In the genomic region with DNA sequence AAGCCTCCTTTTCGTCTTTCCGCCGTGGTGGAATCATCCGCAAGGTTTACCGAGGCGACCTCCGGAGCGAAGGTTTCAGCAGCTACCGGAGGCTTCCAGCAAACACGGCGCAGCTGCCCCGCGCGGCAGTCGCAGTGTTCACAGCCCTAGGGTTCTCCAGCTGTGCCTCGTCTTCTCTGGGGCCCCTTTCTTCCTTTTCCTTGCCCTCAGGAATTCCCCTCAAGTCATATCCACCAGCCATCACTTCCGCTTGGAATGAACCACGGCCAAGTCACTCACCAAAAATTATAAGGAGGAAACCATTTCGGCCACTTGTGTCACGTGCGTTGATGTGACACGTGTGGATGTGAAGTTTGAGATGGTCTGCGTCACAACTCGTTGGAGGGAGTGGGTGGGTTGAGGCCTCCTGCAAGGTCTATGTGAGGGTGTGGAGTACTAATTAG, we compare ENCODE assay signal across 8 cellular contexts. TPM values are rescaled to one million over a fixed set of nuclear protein-coding genes. Genes with fewer than 3 reads are reported as not detected.
DNase-seq lines count a peak whose midpoint lies in the region; ATAC-seq, FAIRE-seq and TF ChIP-seq lines count a peak whose summit lies in the region.

No MANE protein-coding gene starts in this region.

- H3K9me3 Mint-ChIP-seq in nephron progenitor cell (no peaks in the 10 kb centered on the region), type B pancreatic cell (no peaks in the 10 kb centered on the region)

- H4K20me1 ChIP-seq in endothelial cell of umbilical vein (replicated peaks; ENCODE audit: control insufficient read depth, extremely low read depth, insufficient read depth, low read length): no peaks in the 10 kb centered on the region

- peaks cover 29% of the 10 kb centered on the region for H3K79me2 ChIP-seq in endothelial cell of umbilical vein (ENCODE audit: control insufficient read depth, insufficient read depth, low read length)

- BruUV-seq in endothelial cell of umbilical vein (replicated peaks; lab: Mats Ljungman, UMichigan): TSS peak; percentile 91

- H3K36me3 ChIP-seq in endothelial cell of umbilical vein (ENCODE audit: control insufficient read depth in 2 of 2, extremely low read depth in 1 of 2, insufficient read depth in 2 of 2, low read length in 2 of 2): no peaks in the 10 kb centered on the region

- peak; percentile 83 for DNase-seq in endothelial cell of umbilical vein (ENCODE audit: low read depth, low spot score)
- no peak for DNase-seq in nephron progenitor cell
- no peak for DNase-seq in type B pancreatic cell (ENCODE audit: extremely low spot score, unreplicated experiment)
- DNase-seq in germinal center (ENCODE audit: low spot score): no peak
- DNase-seq in NCI-H128 (lab: John Stamatoyannopoulos, UW; ENCODE audit: unreplicated experiment): no peak

- no peaks in the 10 kb centered on the region for H3K9me3 ChIP-seq in endothelial cell of umbilical vein (replicated peaks; ENCODE audit: control insufficient read depth, insufficient read depth, low read length)

- POLR2A ChIA-PET in endothelial cell of umbilical vein (lab: Charles Lee): interaction anchor here (0.7 to 1.6 kb wide), 4 partner anchors 16 to 211 kb away, joined by 3 to 4 read pairs (median 3); no protein-coding TSS in a partner anchor

- no peaks in the 10 kb centered on the region for H3K9me1 ChIP-seq in endothelial cell of umbilical vein (replicated peaks; ENCODE audit: control insufficient read depth, extremely low read depth, insufficient read depth, low read length)

- peaks cover 23% of the 10 kb centered on the region for H3K4me1 ChIP-seq in endothelial cell of umbilical vein (ENCODE audit: control insufficient read depth, extremely low read depth, insufficient read depth, low read length)

- peak overlapping the region; percentile 47 for H3K4me2 ChIP-seq in endothelial cell of umbilical vein (ENCODE audit: insufficient read depth, low read length)

- TF ChIP-seq POLR2A in endothelial cell of umbilical vein (IDR thresholded peaks at IDR 0.05; ENCODE audit: low read depth, low read length): no peak

- peak overlapping the region; percentile 55 for H3K4me3 ChIP-seq in WI38 (ENCODE audit: low read depth, low read length)
- peak overlapping the region in 2 of 3 experiments; percentile 22 to 32 for H3K4me3 ChIP-seq in endothelial cell of umbilical vein (replicated peaks in 1 of 3; ENCODE audit: insufficient read depth in 1 of 3, low read depth in 1 of 3, low read length in 3 of 3)

- CTCF ChIA-PET in endothelial cell of umbilical vein (lab: Charles Lee): interaction anchor here (0.8 to 10.7 kb wide), 11 partner anchors 15 to 288 kb away, joined by 3 to 802 read pairs (median 10); a partner anchor contains a TSS

- no peak for TF ChIP-seq CTCF in WI38 (IDR thresholded peaks at IDR 0.05; ENCODE audit: low read depth, low read length)
- no peak for TF ChIP-seq CTCF in endothelial cell of umbilical vein (IDR thresholded peaks at IDR 0.05; ENCODE audit: extremely low read depth in 1 of 2, insufficient read depth in 1 of 2, low read depth in 1 of 2, low read length in 2 of 2)
- no peak for TF ChIP-seq CTCF in nephron progenitor cell (IDR thresholded peaks at IDR 0.05)
- peak; percentile 28 for TF ChIP-seq CTCF in type B pancreatic cell (conservative IDR thresholded peaks at IDR 0.05)

- H3K4me3 Mint-ChIP-seq in nephron progenitor cell (peak overlapping the region; percentile 77), type B pancreatic cell (peak overlapping the region; percentile 86)

- H3K27me3 ChIP-seq in endothelial cell of umbilical vein (ENCODE audit: control insufficient read depth in 2 of 2, insufficient read depth in 2 of 2, low read length in 2 of 2): no peaks in the 10 kb centered on the region

- H3K27me3 Mint-ChIP-seq in nephron progenitor cell (ENCODE audit: low read depth, poor library complexity) (peaks cover 24% of the 10 kb centered on the region), type B pancreatic cell (peaks cover 16% of the 10 kb centered on the region)

- dilution Hi-C loops in endothelial cell of umbilical vein (cut with MboI; ENCODE audit: extremely low pct_ligation_motif_present, low sequenced_read_pairs): loop anchor here (25.0 kb wide), 1 partner anchor 93 kb away; no protein-coding TSS in a partner anchor

- H3K27ac Mint-ChIP-seq in nephron progenitor cell (no peak overlapping the region), type B pancreatic cell (peak overlapping the region; percentile 72)

- peak overlapping the region; percentile 78 for H2AFZ ChIP-seq in endothelial cell of umbilical vein (ENCODE audit: low read depth, low read length)

- H3K27ac ChIP-seq in endothelial cell of umbilical vein (ENCODE audit: insufficient read depth, low read depth, low read length): peak overlapping the region; percentile 91

- H3K4me1 Mint-ChIP-seq in nephron progenitor cell: peaks cover 47% of the 10 kb centered on the region
- peaks cover 23% of the 10 kb centered on the region for H3K4me1 Mint-ChIP-seq in type B pancreatic cell (ENCODE audit: unreplicated experiment)

- ATAC-seq in GM18868 (IDR thresholded peaks at IDR 0.05; ENCODE audit: unreplicated experiment) (peak; percentile 24), HG03025 (IDR thresholded peaks at IDR 0.05; ENCODE audit: low FRiP score, unreplicated experiment) (peak; percentile 31)

- H3K9ac ChIP-seq in endothelial cell of umbilical vein (replicated peaks; ENCODE audit: extremely low read depth, insufficient read depth, low read length): peak overlapping the region; percentile 87

- peak; percentile 83 for FAIRE-seq in endothelial cell of umbilical vein (lab: Jason Lieb, UNC)

- intact Hi-C loops in endothelial cell of umbilical vein (cut with micrococcal nuclease): loop anchor here (1.0 to 2.0 kb wide), 5 partner anchors 15 to 220 kb away; a partner anchor contains a TSS

- H3K36me3 Mint-ChIP-seq in nephron progenitor cell (ENCODE audit: low read depth) (no peaks in the 10 kb centered on the region), type B pancreatic cell (no peaks in the 10 kb centered on the region)

TF ChIP-seq in endothelial cell of umbilical vein, 7 proteins besides CTCF, POLR2A, EP300 and RAD21:
- peak; percentile 76 for TF ChIP-seq GATA2 (IDR thresholded peaks at IDR 0.05; ENCODE audit: insufficient read depth, insufficient read length, low read depth, low read length)
- TF ChIP-seq FOS (IDR thresholded peaks at IDR 0.05; ENCODE audit: borderline replicate concordance, insufficient read depth, low read length): peak; percentile 22
- TF ChIP-seq MYC (IDR thresholded peaks at IDR 0.05; ENCODE audit: low read depth, low read length): peak; percentile 65
- peak; percentile 65 for TF ChIP-seq POLR2AphosphoS5 (IDR thresholded peaks at IDR 0.05; ENCODE audit: insufficient read depth, low read depth, low read length)
- TF ChIP-seq EZH2 (IDR thresholded peaks at IDR 0.05; ENCODE audit: borderline replicate concordance, low read depth, low read length, severe bottlenecking): no peak
- no peak for TF ChIP-seq JUN (IDR thresholded peaks at IDR 0.05; ENCODE audit: borderline replicate concordance, insufficient read depth, insufficient read length, low read depth)
- TF ChIP-seq, protein P1, sequence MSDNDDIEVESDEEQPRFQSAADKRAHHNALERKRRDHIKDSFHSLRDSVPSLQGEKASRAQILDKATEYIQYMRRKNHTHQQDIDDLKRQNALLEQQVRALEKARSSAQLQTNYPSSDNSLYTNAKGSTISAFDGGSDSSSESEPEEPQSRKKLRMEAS (IDR thresholded peaks at IDR 0.05; ENCODE audit: insufficient read depth, insufficient read length): peak; percentile 97

RNA-seq across cellular contexts. Expression of a gene that starts 0.6 kb away (rescaled TPM):
- total RNA-seq in endothelial cell of umbilical vein: 14.7 and 21.5 TPM in 2 replicates
- 8.3 and 9.1 TPM in 2 replicates for polyA plus RNA-seq in endothelial cell of umbilical vein
- 6.7 and 7.2 TPM in 2 replicates for polyA plus RNA-seq in endothelial cell of umbilical vein (2011; cell fraction: cytosol; rRNA removed)
- polyA plus RNA-seq in endothelial cell of umbilical vein (2011; cell fraction: nucleus; rRNA removed): 24.2 and 25.2 TPM in 2 replicates
- 7.8 and 8.7 TPM in 2 replicates for polyA plus RNA-seq in endothelial cell of umbilical vein (2012)
- 17.7 and 31.3 TPM in 2 replicates for polyA minus RNA-seq in endothelial cell of umbilical vein
- 10.1 TPM for polyA minus RNA-seq in endothelial cell of umbilical vein (2011; cell fraction: cytosol; rRNA and poly(A)+ RNA removed)
- polyA minus RNA-seq in endothelial cell of umbilical vein (2011; cell fraction: nucleus; rRNA and poly(A)+ RNA removed): 28.5 and 35.8 TPM in 2 replicates
- total RNA-seq in type B pancreatic cell (ENCODE audit: low replicate concordance): 12.1 and 13.9 TPM in 2 replicates
